29 cellular contexts compared by ENCODE assay signal in the genomic region with DNA sequence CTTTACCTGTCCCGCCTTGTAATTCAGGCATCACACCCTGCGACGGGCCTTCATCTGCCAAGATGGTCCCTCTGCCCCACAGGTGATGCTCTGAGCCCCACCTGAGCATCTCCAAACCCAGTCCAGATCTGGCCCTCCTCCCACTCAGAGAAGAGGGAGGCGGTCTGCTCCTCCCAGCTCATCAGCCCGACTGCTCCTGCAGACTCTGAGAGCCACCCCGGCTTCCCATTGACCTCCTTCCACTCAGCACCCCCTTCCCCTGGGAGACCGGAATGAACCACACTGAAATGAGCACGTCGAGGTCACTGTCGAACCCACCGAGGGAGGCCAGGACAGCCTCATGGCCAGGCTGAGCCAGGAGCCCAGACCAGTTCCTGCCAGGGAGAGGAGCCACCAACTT. TPM values are rescaled to one million over a fixed set of nuclear protein-coding genes. Genes with fewer than 3 reads are reported as not detected.
DNase-seq lines count a peak whose midpoint lies in the region; ATAC-seq and TF ChIP-seq lines count a peak whose summit lies in the region.
"Had no signal": no experiment of that assay in that cellular context is flagged by ENCODE, and none has a peak within 500 bp of the region (broad histone marks: within the 10 kb centered on the region; RNA-seq: fewer than 3 reads in every experiment).

No MANE protein-coding gene starts in this region.

- no peaks in the 10 kb centered on the region for H4K20me1 ChIP-seq in osteoblast (ENCODE audit: insufficient read depth, low read length)
- H4K20me1 ChIP-seq: BLaER1 had no signal

- peaks cover 17% of the 10 kb centered on the region for H3K27me3 Mint-ChIP-seq in neural crest cell (ENCODE audit: low read depth)
- no peaks in the 10 kb centered on the region for H3K27me3 Mint-ChIP-seq in activated T-helper 2 cell treated with anti-CD3 and anti-CD28 coated beads, Interferon-gamma antibody, Interleukin-2, Interleukin-4, amounts not matched to agents 10 μg/mL and 5 μg/mL and 100 μg/mL, durations not matched to agents 14 hours and 24 hours and 36 hours (ENCODE audit: low read depth)

- no peak for TF ChIP-seq CTCF in neural crest cell (conservative IDR thresholded peaks at IDR 0.05)
- no peak for TF ChIP-seq CTCF in osteoblast (IDR thresholded peaks at IDR 0.05; ENCODE audit: extremely low read depth, low read depth, low read length)
- TF ChIP-seq CTCF in vagina (IDR thresholded peaks at IDR 0.05): no peak
- no peak for TF ChIP-seq CTCF in left ventricle myocardium inferior (IDR thresholded peaks at IDR 0.05; ENCODE audit: borderline replicate concordance)

- H3K79me2 ChIP-seq in osteoblast (ENCODE audit: insufficient read depth, low read length): no peaks in the 10 kb centered on the region

- H3K9me3 ChIP-seq in osteoblast (ENCODE audit: low read depth, low read length) (no peaks in the 10 kb centered on the region), vagina (no peaks in the 10 kb centered on the region), left ventricle myocardium inferior (replicated peaks) (no peaks in the 10 kb centered on the region)
- H3K9me3 ChIP-seq: BE2C, BLaER1 had no signal

- DNase-seq in islet precursor cell: peak; percentile 41
- no peak for DNase-seq in neural crest cell (ENCODE audit: low read depth, low spot score)
- DNase-seq in osteoblast (ENCODE audit: insufficient read length, low spot score, missing footprints): peak; percentile 15
- DNase-seq in vagina (ENCODE audit: extremely low spot score in 2 of 2): peak; percentile 42 to 79
- no peak for DNase-seq in left ventricle myocardium inferior
- DNase-seq in activated T-helper 2 cell treated with anti-CD3 and anti-CD28 coated beads, Interferon-gamma antibody, Interleukin-2, Interleukin-4, amounts not matched to agents 10 μg/mL and 5 μg/mL and 100 μg/mL, durations not matched to agents 14 hours and 24 hours and 36 hours (ENCODE audit: low spot score): no peak
- DNase-seq: 8988T; ACHN; BE2C; C1 segment of cervical spinal cord; CD4-positive, alpha-beta memory T cell; CD4-positive, CD25-positive, alpha-beta regulatory T cell; CD8-positive, alpha-beta memory T cell; COR-L47; DMS 273 treated with DMSO at 0.1 percent for 48 hours; DMS153; DMS53; DMS79; DND-41; EL; GDM1 had no signal

- no peak overlapping the region for H3K27ac ChIP-seq in osteoblast (ENCODE audit: low read depth, low read length)
- no peak overlapping the region for H3K27ac ChIP-seq in vagina
- H3K27ac ChIP-seq in left ventricle myocardium inferior (replicated peaks): no peak overlapping the region
- H3K27ac ChIP-seq: BLaER1 had no signal

- no peaks in the 10 kb centered on the region for H3K36me3 ChIP-seq in osteoblast (ENCODE audit: insufficient read depth, low read length)
- no peaks in the 10 kb centered on the region for H3K36me3 ChIP-seq in vagina
- H3K36me3 ChIP-seq in left ventricle myocardium inferior: no peaks in the 10 kb centered on the region
- H3K36me3 ChIP-seq: BE2C, BLaER1 had no signal

- H3K4me3 ChIP-seq in osteoblast (ENCODE audit: insufficient read depth, low read length): no peak overlapping the region
- no peak overlapping the region for H3K4me3 ChIP-seq in vagina
- no peak overlapping the region for H3K4me3 ChIP-seq in left ventricle myocardium inferior
- H3K4me3 ChIP-seq: BLaER1, GM12878 had no signal

- intact Hi-C loops in vagina (cut with DNase I): no loop called here
- intact Hi-C loops in left ventricle myocardium inferior (cut with micrococcal nuclease): no loop called here
- intact Hi-C loops in activated T-helper 2 cell treated with anti-CD3 and anti-CD28 coated beads, Interferon-gamma antibody, Interleukin-2, Interleukin-4, amounts not matched to agents 10 μg/mL and 5 μg/mL and 100 μg/mL, durations not matched to agents 14 hours and 24 hours and 36 hours (cut with micrococcal nuclease): no loop called here

- H3K4me2 ChIP-seq in osteoblast (ENCODE audit: insufficient read depth, low read length): no peak overlapping the region
- H3K4me2 ChIP-seq: BLaER1 had no signal

- ATAC-seq in HG03457 (IDR thresholded peaks at IDR 0.05; ENCODE audit: unreplicated experiment): no peak
- ATAC-seq in GM18498 (IDR thresholded peaks at IDR 0.05; ENCODE audit: unreplicated experiment): no peak
- ATAC-seq: GM12878 had no signal

- H3K4me3 Mint-ChIP-seq in neural crest cell: no peak overlapping the region
- H3K4me3 Mint-ChIP-seq in activated T-helper 2 cell treated with anti-CD3 and anti-CD28 coated beads, Interferon-gamma antibody, Interleukin-2, Interleukin-4, amounts not matched to agents 10 μg/mL and 5 μg/mL and 100 μg/mL, durations not matched to agents 14 hours and 24 hours and 36 hours (ENCODE audit: low read depth): no peak overlapping the region
- H3K4me3 Mint-ChIP-seq: CD14-positive monocyte; CD4-positive, alpha-beta memory T cell; CD4-positive, CD25-positive, alpha-beta regulatory T cell; CD8-positive, alpha-beta memory T cell had no signal

- no peak overlapping the region for H2AFZ ChIP-seq in osteoblast (ENCODE audit: low read length)

- peak overlapping the region; percentile 57 for H3K27ac Mint-ChIP-seq in neural crest cell (ENCODE audit: unreplicated experiment)
- H3K27ac Mint-ChIP-seq in activated T-helper 2 cell treated with anti-CD3 and anti-CD28 coated beads, Interferon-gamma antibody, Interleukin-2, Interleukin-4, amounts not matched to agents 10 μg/mL and 5 μg/mL and 100 μg/mL, durations not matched to agents 14 hours and 24 hours and 36 hours: no peak overlapping the region
- H3K27ac Mint-ChIP-seq: CD4-positive, alpha-beta memory T cell; CD4-positive, CD25-positive, alpha-beta regulatory T cell; CD8-positive, alpha-beta memory T cell had no signal

- H3K9me3 Mint-ChIP-seq in neural crest cell: no peaks in the 10 kb centered on the region
- no peaks in the 10 kb centered on the region for H3K9me3 Mint-ChIP-seq in activated T-helper 2 cell treated with anti-CD3 and anti-CD28 coated beads, Interferon-gamma antibody, Interleukin-2, Interleukin-4, amounts not matched to agents 10 μg/mL and 5 μg/mL and 100 μg/mL, durations not matched to agents 14 hours and 24 hours and 36 hours
- H3K9me3 Mint-ChIP-seq: CD4-positive, alpha-beta memory T cell; CD4-positive, CD25-positive, alpha-beta regulatory T cell; CD8-positive, alpha-beta memory T cell had no signal

- H3K36me3 Mint-ChIP-seq in neural crest cell (ENCODE audit: low read depth): no peaks in the 10 kb centered on the region
- no peaks in the 10 kb centered on the region for H3K36me3 Mint-ChIP-seq in activated T-helper 2 cell treated with anti-CD3 and anti-CD28 coated beads, Interferon-gamma antibody, Interleukin-2, Interleukin-4, amounts not matched to agents 10 μg/mL and 5 μg/mL and 100 μg/mL, durations not matched to agents 14 hours and 24 hours and 36 hours (ENCODE audit: low read depth)
- H3K36me3 Mint-ChIP-seq: CD14-positive monocyte; CD4-positive, alpha-beta memory T cell; CD4-positive, CD25-positive, alpha-beta regulatory T cell; CD8-positive, alpha-beta memory T cell had no signal

- no peaks in the 10 kb centered on the region for H3K4me1 Mint-ChIP-seq in neural crest cell
- no peaks in the 10 kb centered on the region for H3K4me1 Mint-ChIP-seq in activated T-helper 2 cell treated with anti-CD3 and anti-CD28 coated beads, Interferon-gamma antibody, Interleukin-2, Interleukin-4, amounts not matched to agents 10 μg/mL and 5 μg/mL and 100 μg/mL, durations not matched to agents 14 hours and 24 hours and 36 hours (ENCODE audit: low read depth)
- H3K4me1 Mint-ChIP-seq: CD14-positive monocyte; CD4-positive, alpha-beta memory T cell; CD4-positive, CD25-positive, alpha-beta regulatory T cell; CD8-positive, alpha-beta memory T cell had no signal

- no peak for TF ChIP-seq POLR2A in vagina (IDR thresholded peaks at IDR 0.05)

- peaks cover 5% of the 10 kb centered on the region for H3K27me3 ChIP-seq in osteoblast (ENCODE audit: insufficient read depth, low read length)
- H3K27me3 ChIP-seq in vagina: no peaks in the 10 kb centered on the region
- H3K27me3 ChIP-seq in left ventricle myocardium inferior (ENCODE audit: low read depth): no peaks in the 10 kb centered on the region
- H3K27me3 ChIP-seq: BLaER1 had no signal

- H3K4me1 ChIP-seq in osteoblast (ENCODE audit: insufficient read depth, low read length) (no peaks in the 10 kb centered on the region), vagina (no peaks in the 10 kb centered on the region), left ventricle myocardium inferior (peaks cover 15% of the 10 kb centered on the region)
- H3K4me1 ChIP-seq: BE2C had no signal

RNA-seq across cellular contexts. Expression of a gene that starts 12.8 kb away (rescaled TPM):
- total RNA-seq in neural crest cell (0.11 and 0.40 TPM in 2 replicates), osteoblast (not detected in 2 replicates), vagina (17.2 TPM), left ventricle myocardium inferior (2.3 TPM)
- 0.14 and 0.30 TPM in 2 replicates for total RNA-seq in activated T-helper 2 cell treated with anti-CD3 and anti-CD28 coated beads, Interferon-gamma antibody, Interleukin-2, Interleukin-4, amounts not matched to agents 10 μg/mL and 5 μg/mL and 100 μg/mL, durations not matched to agents 14 hours and 24 hours and 36 hours
- total RNA-seq: A673; CD8-positive, alpha-beta memory T cell; Daoy; G401; GM12878 had no signal

RNA-seq across cellular contexts. Expression of a gene that starts 53.2 kb away (rescaled TPM):
- total RNA-seq in neural crest cell (not detected in 2 replicates), osteoblast (not detected in 2 replicates), vagina (not detected), left ventricle myocardium inferior (not detected)
- not detected in 2 replicates for total RNA-seq in activated T-helper 2 cell treated with anti-CD3 and anti-CD28 coated beads, Interferon-gamma antibody, Interleukin-2, Interleukin-4, amounts not matched to agents 10 μg/mL and 5 μg/mL and 100 μg/mL, durations not matched to agents 14 hours and 24 hours and 36 hours
- total RNA-seq: A673; CD4-positive, alpha-beta memory T cell; CD4-positive, CD25-positive, alpha-beta regulatory T cell; CD8-positive, alpha-beta memory T cell; Daoy; G401; GM12878 had no signal

Comparison
In these comparisons a context has a peak if more than half of its experiments do, and no peak if none do; other contexts are left out.
1. DNase-seq: peak in islet precursor cell (single experiment), osteoblast (single experiment) and vagina (2 of 2); none in neural crest cell (single experiment), left ventricle myocardium inferior (single experiment) and activated T-helper 2 cell treated with anti-CD3 and anti-CD28 coated beads, Interferon-gamma antibody, Interleukin-2, Interleukin-4, amounts not matched to agents 10 μg/mL and 5 μg/mL and 100 μg/mL, durations not matched to agents 14 hours and 24 hours and 36 hours (single experiment).